ENCODE assay signal across 15 cellular contexts in the genomic region with DNA sequence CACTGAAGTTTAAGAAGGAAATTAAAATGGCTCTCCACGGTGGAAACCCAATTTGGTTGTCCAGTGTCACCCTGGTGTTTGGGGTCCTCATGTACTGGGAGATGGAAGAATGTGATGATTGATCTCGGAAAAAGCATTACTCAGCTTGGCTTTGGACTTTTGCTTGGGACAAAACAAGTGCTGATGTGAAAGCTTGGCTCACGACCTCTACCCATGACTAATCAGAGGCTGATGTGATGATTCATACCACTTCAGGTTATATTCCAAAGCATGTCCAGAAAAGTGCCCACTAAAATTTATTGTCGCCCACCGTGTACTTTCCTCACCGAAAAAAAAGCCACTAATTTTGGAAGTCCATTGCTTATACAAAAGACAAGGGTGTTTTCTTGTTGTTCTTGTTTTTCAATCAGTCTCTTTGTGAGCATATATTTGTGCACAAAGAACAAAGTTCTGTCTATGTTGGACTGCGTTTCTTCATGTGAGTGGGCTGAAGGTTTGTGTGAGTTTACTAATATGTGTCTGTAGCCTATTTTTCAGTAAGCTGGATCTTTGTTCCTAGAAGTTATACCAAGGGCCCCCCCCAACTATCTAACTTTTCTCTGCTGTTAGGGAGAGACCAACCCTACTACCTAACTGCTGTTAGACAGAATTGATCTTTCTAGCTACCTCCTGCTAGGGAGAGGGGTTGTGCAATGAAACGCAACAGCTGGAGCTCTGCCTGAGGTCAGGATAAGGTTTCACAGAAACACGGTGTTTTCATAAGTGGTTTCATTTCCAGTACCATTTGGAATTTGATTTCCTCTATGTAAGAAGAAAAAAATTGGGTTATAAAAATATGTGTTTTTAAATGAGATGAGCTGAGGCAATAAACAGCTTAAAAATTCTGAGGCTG. TPM values are rescaled to one million over a fixed set of nuclear protein-coding genes. Genes with fewer than 3 reads are reported as not detected.
DNase-seq lines count a peak whose midpoint lies in the region; ATAC-seq, FAIRE-seq and TF ChIP-seq lines count a peak whose summit lies in the region.
"Not testable (repeated sequence)": the region's sequence is repeated elsewhere in the genome, so short reads cannot be mapped to it uniquely, and the experiment has no call there.
"Had no signal": no experiment of that assay in that cellular context is flagged by ENCODE, and none has a peak within 500 bp of the region (broad histone marks: within the 10 kb centered on the region; RNA-seq: fewer than 3 reads in every experiment).

No MANE protein-coding gene starts in this region.

- no CpG with 5 or more reads among the region's 9 CpGs for WGBS in A549 (ENCODE audit: missing lambda C conversion rate)

- in situ Hi-C loops in gastrocnemius medialis (cut with MboI; ENCODE audit: low sequenced_read_pairs in 4 of 4): not testable (repeated sequence)

- not testable (repeated sequence) for H3K9me3 ChIP-seq in A549; RWPE2 (ENCODE audit: severe bottlenecking); gastrocnemius medialis

- not testable (repeated sequence) for H3K4me1 ChIP-seq in A549; RWPE2 (ENCODE audit: insufficient read depth, poor library complexity, severe bottlenecking); foreskin keratinocyte; gastrocnemius medialis

- not testable (repeated sequence) for DNase-seq in A549 (ENCODE audit: low read depth in 1 of 2, low spot score in 1 of 2); RWPE2 (ENCODE audit: low spot score); foreskin keratinocyte; left ventricle myocardium superior; gastrocnemius medialis

- H3K27ac ChIP-seq in A549; RWPE2 (ENCODE audit: poor library complexity, severe bottlenecking); foreskin keratinocyte; gastrocnemius medialis: not testable (repeated sequence)

- H3K4me3 ChIP-seq in A549; RWPE2 (ENCODE audit: severe bottlenecking); gastrocnemius medialis: not testable (repeated sequence)

- not testable (repeated sequence) for H3K4me2 ChIP-seq in A549

- H3K36me3 ChIP-seq in RWPE2 (ENCODE audit: low read depth); gastrocnemius medialis: not testable (repeated sequence)

- TF ChIP-seq CTCF in A549 (IDR thresholded peaks at IDR 0.05); RWPE2 (IDR thresholded peaks at IDR 0.05; ENCODE audit: poor library complexity, severe bottlenecking); foreskin keratinocyte (conservative IDR thresholded peaks at IDR 0.05); gastrocnemius medialis (IDR thresholded peaks at IDR 0.05 in 4 of 5, conservative IDR thresholded peaks at IDR 0.05 in 1 of 5): not testable (repeated sequence)

- FAIRE-seq in A549 (lab: Jason Lieb, UNC): not testable (repeated sequence)

- CTCF ChIA-PET in A549 (lab: Yijun Ruan, JAX): not testable (repeated sequence)

- POLR2A ChIA-PET in A549 (lab: Yijun Ruan, JAX): not testable (repeated sequence)

- TF ChIP-seq POLR2A in A549 (IDR thresholded peaks at IDR 0.05; ENCODE audit: low read length); gastrocnemius medialis (IDR thresholded peaks at IDR 0.05): not testable (repeated sequence)

- intact Hi-C loops in left ventricle myocardium superior (cut with micrococcal nuclease); gastrocnemius medialis (cut with DNase I; ENCODE audit: low total_unique reads): not testable (repeated sequence)

- not testable (repeated sequence) for TF ChIP-seq RAD21 in A549 (conservative IDR thresholded peaks at IDR 0.05 in 1 of 2, IDR thresholded peaks at IDR 0.05 in 1 of 2)

- TF ChIP-seq EP300 in A549 (IDR thresholded peaks at IDR 0.05): not testable (repeated sequence)

- H3K27me3 ChIP-seq in RWPE2 (ENCODE audit: insufficient read depth, poor library complexity, severe bottlenecking); foreskin keratinocyte; gastrocnemius medialis: not testable (repeated sequence)

- ATAC-seq in A549 (peak; percentile 86 to 99), RWPE2 (ENCODE audit: low read depth) (peak; percentile 95), foreskin keratinocyte (peak; percentile 20), left ventricle myocardium superior (peak; percentile 53), gastrocnemius medialis (peak; percentile 86 to 94)

RNA-seq across cellular contexts. Expression of gene CDY1B, which starts 21.4 kb away (rescaled TPM):
- polyA plus RNA-seq in A549 (2011; rRNA removed): not detected in 2 replicates
- not detected in 2 replicates for polyA plus RNA-seq in A549 (2012; cell fraction: cytosol; rRNA removed)
- not detected in 2 replicates for polyA plus RNA-seq in A549 (2012; cell fraction: nucleus; rRNA removed)
- polyA plus RNA-seq in A549 (2017; fragmentation: RNase III; extraction: RNeasy Plus Mini Kit Qiagen cat#74134 plus additional on column Dnase treatment): not detected in 3 replicates
- polyA minus RNA-seq in A549 (2011; rRNA and poly(A)+ RNA removed): not detected in 2 replicates
- total RNA-seq in foreskin keratinocyte: not detected in 2 replicates
- polyA plus RNA-seq in foreskin keratinocyte: not detected in 2 replicates
- not detected for total RNA-seq in left ventricle myocardium superior
- total RNA-seq in gastrocnemius medialis: not detected
- total RNA-seq: A172; A673; CD4-positive, alpha-beta memory T cell; CD4-positive, CD25-positive, alpha-beta regulatory T cell; CD8-positive, alpha-beta memory T cell; Daoy; G401; GM12878 had no signal
- polyA plus RNA-seq: AG04450; CD14-positive monocyte; CD4-positive, alpha-beta memory T cell; CD4-positive, CD25-positive, alpha-beta regulatory T cell; CD8-positive, alpha-beta memory T cell; GM12878 had no signal

Comparison
In these comparisons a context has a peak if more than half of its experiments do, and no peak if none do; other contexts are left out.
1. ATAC-seq: peak in every context shown above with its lines; median percentile 95 in RWPE2; 92 in A549; 90 in gastrocnemius medialis; 53 in left ventricle myocardium superior; 20 in foreskin keratinocyte.